ENCODE assay signal across 17 cellular contexts in the genomic region with DNA sequence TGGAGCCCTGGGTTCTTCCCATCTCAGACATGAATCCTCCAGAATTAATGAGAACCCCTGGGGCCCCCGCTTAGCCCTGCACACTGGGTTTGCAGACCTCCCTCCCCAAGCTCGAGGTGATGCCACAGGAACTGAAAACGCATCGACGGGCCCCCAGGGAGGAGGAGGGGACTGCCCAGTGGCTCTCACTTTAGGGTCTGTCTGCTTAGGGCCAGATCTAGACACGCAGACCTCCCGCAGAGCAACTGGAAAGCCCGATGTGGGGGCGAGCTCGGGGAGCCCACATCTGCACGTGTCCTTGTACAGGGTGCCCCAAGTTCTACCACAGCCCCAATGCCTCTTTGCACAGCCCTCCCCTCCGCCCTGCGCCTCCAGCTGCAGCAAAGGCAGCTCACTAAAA.
DNase-seq lines count a peak whose midpoint lies in the region; ATAC-seq, FAIRE-seq and TF ChIP-seq lines count a peak whose summit lies in the region.
"Had no signal": no experiment of that assay in that cellular context is flagged by ENCODE, and none has a peak within 500 bp of the region (broad histone marks: within the 10 kb centered on the region; RNA-seq: fewer than 3 reads in every experiment).

No MANE protein-coding gene starts in this region.

- no peak for DNase-seq in GM12891 (ENCODE audit: insufficient read length, low spot score)
- DNase-seq in GM12878 (ENCODE audit: low read depth, low spot score), result no peak
- DNase-seq in spleen, result peak; percentile 54
- DNase-seq in D721Med (ENCODE audit: insufficient read length, low spot score), result no peak
- no peak for DNase-seq in activated CD4-positive, CD25-positive, alpha-beta regulatory T cell (lab: John Stamatoyannopoulos, UW)
- DNase-seq: DMS79 treated with DMSO at 0.1 percent for 48 hours, H9, NCI-H187, NCI-H226, NCI-H524 treated with DMSO at 0.1 percent for 48 hours, PC-9, SJCRH30, T-helper 17 cell had no signal

- H3K9me3 ChIP-seq in GM12878 (replicated peaks; ENCODE audit: control insufficient read depth, insufficient read depth, low read length), result no peaks in the 10 kb centered on the region
- H3K9me3 ChIP-seq in spleen, result no peaks in the 10 kb centered on the region
- H3K9me3 ChIP-seq: SJCRH30 had no signal

- no peak overlapping the region for H3K4me2 ChIP-seq in GM12878 (ENCODE audit: control insufficient read depth, insufficient read depth)
- H3K4me2 ChIP-seq: PC-9 had no signal

- no TSS peak for BruUV-seq in GM12878 (replicated peaks; lab: Mats Ljungman, UMichigan)

- TF ChIP-seq RAD21 in GM12878 (IDR thresholded peaks at IDR 0.05; ENCODE audit: insufficient read depth, low read depth, low read length), result no peak

- H3K36me3 ChIP-seq in GM12878 (ENCODE audit: control insufficient read depth in 2 of 2, insufficient read depth in 2 of 2, low read length in 1 of 2) (no peaks in the 10 kb centered on the region), spleen (no peaks in the 10 kb centered on the region)
- H3K36me3 ChIP-seq: SJCRH30 had no signal

- TF ChIP-seq CTCF in GM12878 (IDR thresholded peaks at IDR 0.05 in 2 of 3, conservative IDR thresholded peaks at IDR 0.05 in 1 of 3; ENCODE audit: control insufficient read depth in 2 of 3, extremely low read depth in 1 of 3, insufficient read depth in 1 of 3, low read depth in 3 of 3, low read length in 3 of 3), result no peak
- TF ChIP-seq CTCF in spleen (IDR thresholded peaks at IDR 0.05 in 8 of 11, conservative IDR thresholded peaks at IDR 0.05 in 3 of 11), result no peak
- TF ChIP-seq CTCF in D721Med (IDR thresholded peaks at IDR 0.05; ENCODE audit: insufficient read depth, missing control alignments), result no peak

- 13% methylated on average over 13 of the region's 13 CpGs for WGBS in GM12878 (ENCODE audit: insufficient coverage, insufficient replicate concordance, low lambda C conversion rate, missing lambda C conversion rate)
- WGBS in spleen, 5 donors, result 66 to 74% (median 68%) methylated on average over 6 to 13 of the region's 13 CpGs

- no peak for FAIRE-seq in GM12891 (lab: Jason Lieb, UNC)
- no peak for FAIRE-seq in GM12878 (lab: Jason Lieb, UNC)
- FAIRE-seq in D721Med (lab: Jason Lieb, UNC), result no peak

- peak; percentile 38 for ATAC-seq in HG02798 (IDR thresholded peaks at IDR 0.05; ENCODE audit: poor library complexity, unreplicated experiment)
- peak; percentile 49 for ATAC-seq in GM12878
- no peak for ATAC-seq in GM19397 (IDR thresholded peaks at IDR 0.05; ENCODE audit: unreplicated experiment)
- no peak for ATAC-seq in HG02852 (IDR thresholded peaks at IDR 0.05; ENCODE audit: unreplicated experiment)
- ATAC-seq: T-helper 17 cell had no signal

- H3K27ac ChIP-seq in GM12878 (ENCODE audit: control insufficient read depth, insufficient read depth), result no peak overlapping the region
- H3K27ac ChIP-seq in spleen, result no peak overlapping the region
- H3K27ac ChIP-seq: C4-2B, PC-9, SJCRH30 had no signal

- intact Hi-C loops in GM12878 (cut with micrococcal nuclease; ENCODE audit: unreplicated experiment) (no loop called here), spleen (cut with DNase I; ENCODE audit: low total_unique reads) (no loop called here)

- CTCF ChIA-PET in GM12878 (lab: Yijun Ruan, JAX), result interaction anchor here (0.6 kb wide), 1 partner anchor 125 kb away, joined by 3 read pairs; no protein-coding TSS in a partner anchor

- peaks cover 4% of the 10 kb centered on the region for H3K4me1 ChIP-seq in GM12878 (ENCODE audit: control insufficient read depth, insufficient read depth, low read length)
- H3K4me1 ChIP-seq in spleen, result peaks cover 0 to 22% (median 9%) of the 10 kb centered on the region in 6 donors
- H3K4me1 ChIP-seq: SJCRH30 had no signal

- H3K27me3 ChIP-seq in GM12878 (replicated peaks in 1 of 2; ENCODE audit: control insufficient read depth in 2 of 2, insufficient read depth in 2 of 2, low read length in 1 of 2), result peaks cover 0 to 7% of the 10 kb centered on the region in 2 experiments; a peak in 2 of 4 replicates
- H3K27me3 ChIP-seq in spleen (replicated peaks in 1 of 7), result peaks cover 0 to 9% (median 0%) of the 10 kb centered on the region in 7 donors
- H3K27me3 ChIP-seq: SJCRH30 had no signal

- no peak overlapping the region for H2AFZ ChIP-seq in GM12878 (ENCODE audit: control insufficient read depth, low read depth, low read length)
- H2AFZ ChIP-seq: PC-9 had no signal

- TF ChIP-seq POLR2A in GM12891 (IDR thresholded peaks at IDR 0.05; ENCODE audit: low read depth, low read length) (no peak), GM12878 (IDR thresholded peaks at IDR 0.05; ENCODE audit: low read depth, low read length) (no peak), spleen (IDR thresholded peaks at IDR 0.05) (no peak)

- H4K20me1 ChIP-seq in GM12878 (ENCODE audit: control insufficient read depth, insufficient read depth), result no peaks in the 10 kb centered on the region

- in situ Hi-C loops in GM12878 (cut with MboI), result no loop called here

- no peak for TF ChIP-seq EP300 in GM12878 (IDR thresholded peaks at IDR 0.05; ENCODE audit: borderline replicate concordance in 1 of 2, control insufficient read depth in 1 of 2, low read depth in 2 of 2, low read length in 2 of 2)

- H3K4me3 ChIP-seq in GM12878, result no peak overlapping the region
- H3K4me3 ChIP-seq in spleen, result no peak overlapping the region
- H3K4me3 ChIP-seq: PC-9, SJCRH30 had no signal

- H3K9ac ChIP-seq in GM12878 (ENCODE audit: control insufficient read depth, insufficient read depth, low read length), result no peak overlapping the region

- no peaks in the 10 kb centered on the region for H3K79me2 ChIP-seq in GM12878 (ENCODE audit: control insufficient read depth, insufficient read depth, low read length)

- POLR2A ChIA-PET in GM12878 (lab: Charles Lee), result no interaction called here

- SMC1A ChIA-PET in GM12878 (lab: Charles Lee; ENCODE audit: uncharacterized antibody, unreplicated experiment), result no interaction called here

- RAD21 ChIA-PET in GM12878 (lab: Charles Lee; ENCODE audit: unreplicated experiment), result no interaction called here

TF ChIP-seq in GM12891, 5 proteins besides CTCF, POLR2A, EP300 and RAD21:
- TF ChIP-seq TAF1 (IDR thresholded peaks at IDR 0.05; ENCODE audit: low read depth, low read length), result no peak
- peak; percentile 60; the same call in 1 of the 2 replicates for TF ChIP-seq SPI1 (IDR thresholded peaks at IDR 0.05; ENCODE audit: low read depth, low read length)

TF ChIP-seq in GM12878, 131 proteins besides CTCF, POLR2A, EP300 and RAD21:
- TF ChIP-seq SPI1 (IDR thresholded peaks at IDR 0.05; ENCODE audit: borderline replicate concordance, insufficient read depth, low read depth, low read length), result peak; percentile 40; the same call in 1 of the 2 replicates
- TF ChIP-seq, protein P1, sequence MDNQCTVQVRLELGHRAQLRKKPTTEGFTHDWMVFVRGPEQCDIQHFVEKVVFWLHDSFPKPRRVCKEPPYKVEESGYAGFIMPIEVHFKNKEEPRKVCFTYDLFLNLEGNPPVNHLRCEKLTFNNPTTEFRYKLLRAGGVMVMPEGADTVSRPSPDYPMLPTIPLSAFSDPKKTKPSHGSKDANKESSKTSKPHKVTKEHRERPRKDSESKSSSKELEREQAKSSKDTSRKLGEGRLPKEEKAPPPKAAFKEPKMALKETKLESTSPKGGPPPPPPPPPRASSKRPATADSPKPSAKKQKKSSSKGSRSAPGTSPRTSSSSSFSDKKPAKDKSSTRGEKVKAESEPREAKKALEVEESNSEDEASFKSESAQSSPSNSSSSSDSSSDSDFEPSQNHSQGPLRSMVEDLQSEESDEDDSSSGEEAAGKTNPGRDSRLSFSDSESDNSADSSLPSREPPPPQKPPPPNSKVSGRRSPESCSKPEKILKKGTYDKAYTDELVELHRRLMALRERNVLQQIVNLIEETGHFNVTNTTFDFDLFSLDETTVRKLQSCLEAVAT (IDR thresholded peaks at IDR 0.05), result no peak
- TF ChIP-seq FOXM1 (IDR thresholded peaks at IDR 0.05; ENCODE audit: low read depth, low read length), result peak; percentile 13; the same call in 1 of the 2 replicates
- no peak for TF ChIP-seq RFX5 (IDR thresholded peaks at IDR 0.05; ENCODE audit: low read depth, low read length)
- no peak for TF ChIP-seq HCFC1 (IDR thresholded peaks at IDR 0.05; ENCODE audit: low read length)
- TF ChIP-seq IKZF1 (conservative IDR thresholded peaks at IDR 0.05), result 0 out of 2 replicates have a peak, but pooled peaks have one; percentile 12
- TF ChIP-seq BHLHE40 (IDR thresholded peaks at IDR 0.05; ENCODE audit: borderline replicate concordance in 1 of 2, low read depth in 2 of 2, low read length in 1 of 2), result peak; percentile 50 to 52; a peak in 3 of 4 replicates
- TF ChIP-seq EGR1 (IDR thresholded peaks at IDR 0.05; ENCODE audit: borderline replicate concordance in 1 of 2, low read depth in 2 of 2, low read length in 2 of 2), result peak in 1 of 2 experiments; percentile 54; a peak in 1 of 3 replicates

Comparison
In these comparisons a context has a peak if more than half of its experiments do, and no peak if none do; other contexts are left out.
1. ATAC-seq: peak in HG02798 (single experiment) and GM12878 (single experiment); none in GM19397 (single experiment) and HG02852 (single experiment).